In the genomic region with DNA sequence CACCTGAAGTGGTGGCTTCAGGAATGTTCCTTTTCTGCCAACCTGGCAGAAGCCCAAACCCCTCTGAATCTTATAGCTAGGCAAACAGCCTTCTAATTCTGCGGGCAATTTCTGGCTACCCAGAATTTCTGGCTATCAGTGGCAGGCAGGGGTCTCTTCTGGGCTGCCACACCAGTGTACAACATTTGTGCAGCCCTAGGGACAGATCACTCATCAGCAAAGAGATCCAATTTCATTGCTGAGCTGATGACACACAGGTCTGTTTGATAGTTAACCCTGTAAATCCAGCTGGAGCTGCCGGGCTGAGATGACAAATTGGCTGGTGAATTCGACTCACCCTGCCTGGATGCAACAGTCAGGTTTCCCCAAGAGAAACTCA, we compare ENCODE assay signal across 9 cellular contexts. TPM values are rescaled to one million over a fixed set of nuclear protein-coding genes. Genes with fewer than 3 reads are reported as not detected.
DNase-seq lines count a peak whose midpoint lies in the region; ATAC-seq, FAIRE-seq and TF ChIP-seq lines count a peak whose summit lies in the region.
"Had no signal": no experiment of that assay in that cellular context is flagged by ENCODE, and none has a peak within 500 bp of the region (broad histone marks: within the 10 kb centered on the region; RNA-seq: fewer than 3 reads in every experiment).

No MANE protein-coding gene starts in this region.

- no peaks in the 10 kb centered on the region for H3K36me3 ChIP-seq in H1 (ENCODE audit: control insufficient read depth in 2 of 4, insufficient read depth in 4 of 4, low read length in 3 of 4)
- no peaks in the 10 kb centered on the region for H3K36me3 ChIP-seq in neural progenitor cell

- no peaks in the 10 kb centered on the region for H3K9me3 ChIP-seq in H1 (ENCODE audit: insufficient read depth in 2 of 2, low read depth in 1 of 2, low read length in 1 of 2)
- H3K9me3 ChIP-seq in neural progenitor cell (ENCODE audit: low read depth) = no peaks in the 10 kb centered on the region

- H3K27ac ChIP-seq in H1 (ENCODE audit: low read depth, low read length) (no peak overlapping the region), neural progenitor cell (no peak overlapping the region)

- H3K9me3 Mint-ChIP-seq in neural progenitor cell = peaks cover 2% of the 10 kb centered on the region

- ATAC-seq in GM21447 (IDR thresholded peaks at IDR 0.05; ENCODE audit: unreplicated experiment) (no peak), HG03460 (IDR thresholded peaks at IDR 0.05; ENCODE audit: unreplicated experiment) (no peak), HG02763 (IDR thresholded peaks at IDR 0.05; ENCODE audit: unreplicated experiment) (no peak)

- H3K4me3 Mint-ChIP-seq in neural progenitor cell = peak overlapping the region; percentile 93

- peak overlapping the region; percentile 98 for H3K27ac Mint-ChIP-seq in neural progenitor cell

- peaks cover 8% of the 10 kb centered on the region; the same call in 1 of the 2 replicates for H3K79me1 ChIP-seq in H1 (ENCODE audit: low read depth, low read length)

- no peak overlapping the region for H4K91ac ChIP-seq in H1 (replicated peaks; ENCODE audit: insufficient read length, low read length)

- H3K18ac ChIP-seq in H1 (ENCODE audit: extremely low read depth, low read length) = no peak overlapping the region

- no peak overlapping the region for H2BK15ac ChIP-seq in H1 (ENCODE audit: low read length)

- TF ChIP-seq POLR2A in H1 (IDR thresholded peaks at IDR 0.05; ENCODE audit: control extremely low read depth in 1 of 2, low read depth in 2 of 2, low read length in 2 of 2) = no peak

- no peak overlapping the region for H4K8ac ChIP-seq in H1 (ENCODE audit: extremely low read depth, insufficient read depth, low read length)

- H3K4me1 ChIP-seq in H1 (replicated peaks in 1 of 4; ENCODE audit: control insufficient read depth in 3 of 4, insufficient read depth in 4 of 4, low read length in 3 of 4) (peaks cover 4 to 20% (median 6%) of the 10 kb centered on the region in 4 experiments), neural progenitor cell (peaks cover 38% of the 10 kb centered on the region)

- TF ChIP-seq EP300 in H1 (IDR thresholded peaks at IDR 0.05; ENCODE audit: borderline replicate concordance in 1 of 2, low read depth in 2 of 2, low read length in 2 of 2) = no peak

- H3K4me2 ChIP-seq in H1 (ENCODE audit: insufficient read depth in 1 of 2, low read depth in 2 of 2, low read length in 2 of 2) (peak overlapping the region; percentile 79 to 94), neural progenitor cell (peak overlapping the region; percentile 74)

- no peak for TF ChIP-seq RAD21 in H1 (IDR thresholded peaks at IDR 0.05 in 1 of 2, conservative IDR thresholded peaks at IDR 0.05 in 1 of 2; ENCODE audit: low read depth in 2 of 2, low read length in 2 of 2)

- POLR2A ChIA-PET in H1 (lab: Charles Lee; ENCODE audit: partially characterized antibody) = interaction anchor here (0.9 kb wide), 1 partner anchor 17 kb away, joined by 3 read pairs; no protein-coding TSS in a partner anchor

- no peak overlapping the region for H3K4ac ChIP-seq in H1 (replicated peaks; ENCODE audit: insufficient read length, low read depth, low read length)

- H3K79me2 ChIP-seq in H1 (ENCODE audit: control insufficient read depth in 1 of 2, insufficient read depth in 2 of 2, low read length in 2 of 2) (peaks cover 0 to 67% of the 10 kb centered on the region in 2 experiments), neural progenitor cell (ENCODE audit: low read depth) (peaks cover 64% of the 10 kb centered on the region)

- CTCF ChIA-PET in H1 (lab: Charles Lee; ENCODE audit: partially characterized antibody) = interaction anchor here (1.9 kb wide), 1 partner anchor 20 kb away, joined by 6 read pairs; no protein-coding TSS in a partner anchor

- H3K23ac ChIP-seq in H1 (ENCODE audit: insufficient read length) = no peak overlapping the region

- 75% methylated on average over 3 of the region's 3 CpGs; no CpG with 5 or more reads in 1 of the 2 experiments for WGBS in H1 (ENCODE audit: extremely low coverage in 1 of 2, insufficient coverage in 1 of 2, insufficient read length in 1 of 2, insufficient replicate concordance in 2 of 2, low coverage in 1 of 2, low lambda C conversion rate in 2 of 2, missing lambda C conversion rate in 1 of 2), 2 experiments

- H4K20me1 ChIP-seq in H1 (replicated peaks in 1 of 2; ENCODE audit: control insufficient read depth in 1 of 2, insufficient read depth in 2 of 2, low read length in 2 of 2) (peaks cover 0 to 1% of the 10 kb centered on the region in 2 experiments), neural progenitor cell (ENCODE audit: low read depth) (peaks cover 7% of the 10 kb centered on the region)

- TF ChIP-seq CTCF in H1 (IDR thresholded peaks at IDR 0.05; ENCODE audit: control extremely low read depth in 1 of 3, insufficient read depth in 1 of 3, low read depth in 1 of 3, low read length in 3 of 3) (no peak), neural progenitor cell (IDR thresholded peaks at IDR 0.05) (no peak)

- peaks cover 10% of the 10 kb centered on the region for H3K36me3 Mint-ChIP-seq in neural progenitor cell

- no peak overlapping the region for H4K5ac ChIP-seq in H1 (ENCODE audit: insufficient read length, low read depth, low read length)

- H3K4me1 Mint-ChIP-seq in neural progenitor cell = peaks cover 65% of the 10 kb centered on the region

- H3K9ac ChIP-seq in H1 (replicated peaks in 1 of 4; ENCODE audit: extremely low read depth in 1 of 4, low read depth in 3 of 4, low read length in 3 of 4) = peak overlapping the region in 1 of 4 experiments; percentile 22; a peak in 2 of 7 replicates
- no peak overlapping the region for H3K9ac ChIP-seq in neural progenitor cell

- no peak overlapping the region for H2BK12ac ChIP-seq in H1 (ENCODE audit: low read depth, low read length)

- H2BK20ac ChIP-seq in H1 (ENCODE audit: low read length) = no peak overlapping the region

- peaks cover 6% of the 10 kb centered on the region for H3K27me3 Mint-ChIP-seq in neural progenitor cell (ENCODE audit: insufficient read depth, low read depth)

- no peak overlapping the region for H2AFZ ChIP-seq in H1 (ENCODE audit: low read length)
- no peak overlapping the region for H2AFZ ChIP-seq in neural progenitor cell (replicated peaks)

- no peak overlapping the region for H3K14ac ChIP-seq in H1 (ENCODE audit: insufficient read length)

- DNase-seq in ELR (ENCODE audit: low read depth) (peak; percentile 83), NCI-H510A treated with DMSO at 0.1 percent for 48 hours (lab: John Stamatoyannopoulos, UW) (peak; percentile 38), H1 (ENCODE audit: low read depth in 1 of 2, low spot score in 2 of 2) (no peak), neural progenitor cell (ENCODE audit: low spot score) (no peak)
- no peak for DNase-seq in activated CD4-positive, alpha-beta T cell treated with anti-CD3 and anti-CD28 coated beads, Interleukin-2, amount 50 U/mL, for 4 hours
- DNase-seq: activated T-cell treated with anti-CD3 and anti-CD28 coated beads for 4 hours had no signal

- no peak overlapping the region for H2AK5ac ChIP-seq in H1 (ENCODE audit: low read depth, low read length)

- H3K4me3 ChIP-seq in H1 (ENCODE audit: extremely low read depth in 1 of 4, insufficient read depth in 2 of 4, low read depth in 3 of 4, low read length in 4 of 4) (peak overlapping the region in 1 of 4 experiments; percentile 82; a peak in 4 of 8 replicates), neural progenitor cell (peak overlapping the region; percentile 61)

- no peak for FAIRE-seq in H1 (lab: Jason Lieb, UNC)

- H2BK5ac ChIP-seq in H1 (ENCODE audit: low read depth, low read length) = no peak overlapping the region; the same call in 1 of the 2 replicates

- no peak overlapping the region for H3K56ac ChIP-seq in H1 (replicated peaks; ENCODE audit: insufficient read length, low read depth, low read length)

- peak overlapping the region; percentile 6 for H2BK120ac ChIP-seq in H1 (replicated peaks; ENCODE audit: low read depth, low read length)

- peaks cover 26% of the 10 kb centered on the region for H3F3A ChIP-seq in neural progenitor cell (ENCODE audit: low read depth)

- no peaks in the 10 kb centered on the region for H3K27me3 ChIP-seq in H1 (replicated peaks in 1 of 4; ENCODE audit: control insufficient read depth in 3 of 4, extremely low read depth in 1 of 4, insufficient read depth in 3 of 4, low read length in 3 of 4)
- no peaks in the 10 kb centered on the region for H3K27me3 ChIP-seq in neural progenitor cell

- H3K23me2 ChIP-seq in H1 (ENCODE audit: low read depth, low read length) = 0 out of 2 replicates have a peak, but pooled peaks cover 6% of the 10 kb centered on the region

TF ChIP-seq in H1, 55 proteins besides CTCF, POLR2A, EP300 and RAD21 (continues in another document):
- TF ChIP-seq GABPA (IDR thresholded peaks at IDR 0.05; ENCODE audit: borderline replicate concordance, insufficient read depth, low read length) = no peak
- TF ChIP-seq, protein P1, sequence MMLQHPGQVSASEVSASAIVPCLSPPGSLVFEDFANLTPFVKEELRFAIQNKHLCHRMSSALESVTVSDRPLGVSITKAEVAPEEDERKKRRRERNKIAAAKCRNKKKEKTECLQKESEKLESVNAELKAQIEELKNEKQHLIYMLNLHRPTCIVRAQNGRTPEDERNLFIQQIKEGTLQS (IDR thresholded peaks at IDR 0.05; ENCODE audit: insufficient read depth, low read depth, low read length) = no peak
- no peak for TF ChIP-seq CHD1 (IDR thresholded peaks at IDR 0.05; ENCODE audit: low read depth, low read length)
- no peak for TF ChIP-seq GTF2F1 (IDR thresholded peaks at IDR 0.05; ENCODE audit: borderline replicate concordance, low read depth, low read length)

RNA-seq across cellular contexts. Expression of a gene that starts 2.4 kb away (rescaled TPM):
- 49.3 and 54.3 TPM in 2 replicates for total RNA-seq in H1 (2021; fragmentation: NEBNext Ultra II Directional; extraction: Animal tissue kit (Norgen Biotek cat#: 25700))
- polyA plus RNA-seq in H1 (2011; rRNA removed) = 12.9 and 24.1 TPM in 2 replicates
- polyA plus RNA-seq in H1 (2011; cell fraction: cytosol; rRNA removed) = 10.9 TPM
- 69.5 TPM for polyA plus RNA-seq in H1 (2011; cell fraction: nucleus; rRNA removed)
- 18.1 to 29.4 TPM (median 26.4 TPM) in 4 replicates for polyA plus RNA-seq in H1 (2012, experiment 1 of 2)
- 1.2 TPM for polyA plus RNA-seq in H1 (2012, experiment 2 of 2)
- polyA plus RNA-seq in H1 (2013, experiment 1 of 2) = 30.0 TPM
- polyA plus RNA-seq in H1 (2013, experiment 2 of 2) = 28.2 TPM
- polyA minus RNA-seq in H1 (2011; rRNA and poly(A)+ RNA removed) = 51.7 and 62.9 TPM in 2 replicates
- 16.3 TPM for polyA minus RNA-seq in H1 (2011; cell fraction: cytosol; rRNA and poly(A)+ RNA removed)
- 98.4 TPM for polyA minus RNA-seq in H1 (2011; cell fraction: nucleus; rRNA and poly(A)+ RNA removed)
- total RNA-seq in neural progenitor cell (ENCODE audit: low replicate concordance) = 22.8 and 29.5 TPM in 2 replicates

Comparison
In these comparisons a context has a peak if more than half of its experiments do, and no peak if none do; other contexts are left out.
1. DNase-seq: peak in ELR (single experiment) and NCI-H510A treated with DMSO at 0.1 percent for 48 hours (single experiment); none in H1 (0 of 2), neural progenitor cell (single experiment) and activated CD4-positive, alpha-beta T cell treated with anti-CD3 and anti-CD28 coated beads, Interleukin-2, amount 50 U/mL, for 4 hours (0 of 2).